Comparison of ENCODE assay signal across 11 cellular contexts in the genomic region with DNA sequence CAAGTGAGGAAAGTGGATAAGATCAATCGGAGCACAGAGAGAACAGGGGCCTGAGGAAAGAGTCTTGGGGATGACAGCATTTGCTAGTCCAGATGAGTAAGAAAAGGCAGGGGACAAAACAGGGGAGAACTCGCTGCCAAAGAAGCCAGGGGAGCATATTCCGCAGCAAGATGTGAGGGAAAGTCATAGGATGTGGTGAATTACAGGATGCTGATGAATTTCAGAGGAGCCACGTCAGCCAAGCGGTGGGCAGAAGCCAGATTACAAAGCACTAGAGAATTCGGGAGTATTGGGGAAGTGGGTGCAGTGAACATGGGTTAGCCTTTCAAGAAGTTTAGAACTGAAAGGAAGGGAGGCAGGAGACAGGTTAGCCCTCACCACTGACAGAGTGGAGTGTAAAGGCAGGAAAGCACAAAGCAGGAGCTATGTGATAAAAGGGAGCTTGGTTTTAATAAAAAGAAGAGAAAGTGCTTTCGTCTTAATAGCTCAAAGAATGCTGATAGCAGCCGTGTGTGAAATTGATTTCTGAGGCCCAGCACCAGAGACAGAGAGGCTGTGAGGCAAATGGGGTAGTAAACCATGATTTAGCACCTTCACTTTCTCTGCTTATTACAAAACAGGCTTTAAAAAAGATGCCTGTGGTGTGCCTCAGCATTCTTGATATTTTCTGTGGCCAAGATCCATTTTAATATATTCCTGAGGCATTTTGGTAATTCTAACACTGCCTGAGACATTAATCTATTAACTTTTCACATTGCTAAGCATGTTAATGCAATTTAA. TPM values are rescaled to one million over a fixed set of nuclear protein-coding genes. Genes with fewer than 3 reads are reported as not detected.
DNase-seq lines count a peak whose midpoint lies in the region; ATAC-seq lines count a peak whose summit lies in the region.
"Had no signal": no experiment of that assay in that cellular context is flagged by ENCODE, and none has a peak within 500 bp of the region (broad histone marks: within the 10 kb centered on the region; RNA-seq: fewer than 3 reads in every experiment).

No MANE protein-coding gene starts in this region.

- H3K27ac ChIP-seq in adipose tissue (ENCODE audit: low read depth, low read length): peak overlapping the region; percentile 28

- DNase-seq in HK-2 (ENCODE audit: unreplicated experiment) (peak; percentile 79), hepatic stellate cell (ENCODE audit: low spot score) (peak; percentile 63), smooth muscle cell of the brain vasculature (ENCODE audit: low read depth, low spot score) (peak; percentile 82), mucosa of gallbladder (ENCODE audit: low spot score) (no peak)
- DNase-seq in activated CD4-positive, alpha-beta T cell treated with anti-CD3 and anti-CD28 coated beads for 1 hour: no peak
- DNase-seq: effector memory CD4-positive, alpha-beta T cell; NK-92 treated with Interleukin-12 subunit alpha and Interleukin-12 subunit beta, amount 100 ng/mL, for 24 hours had no signal

- 39 to 45% (median 45%) methylated on average over 8 of the region's 8 CpGs for WGBS in adipose tissue, 3 donors

- ATAC-seq in HG02970 (IDR thresholded peaks at IDR 0.05; ENCODE audit: low FRiP score, unreplicated experiment) (no peak), GM21786 (IDR thresholded peaks at IDR 0.05; ENCODE audit: unreplicated experiment) (no peak)

RNA-seq across cellular contexts. Expression of a gene that starts 16.8 kb away (rescaled TPM):
- polyA plus RNA-seq in adipose tissue: 1 to 10 TPM in 2 of 3 donors, under 1 TPM in 1; 0.56 to 5.1 (median 1.5) TPM
- total RNA-seq in mucosa of gallbladder: 1.8 TPM
- polyA plus RNA-seq: IgD-negative memory B cell had no signal

Comparison
In these comparisons a context has a peak if more than half of its experiments do, and no peak if none do; other contexts are left out.
1. DNase-seq: peak in HK-2 (single experiment), hepatic stellate cell (single experiment) and smooth muscle cell of the brain vasculature (single experiment); none in mucosa of gallbladder (single experiment) and activated CD4-positive, alpha-beta T cell treated with anti-CD3 and anti-CD28 coated beads for 1 hour (single experiment).